Comparison of ENCODE assay signal across 10 cellular contexts in the genomic region with DNA sequence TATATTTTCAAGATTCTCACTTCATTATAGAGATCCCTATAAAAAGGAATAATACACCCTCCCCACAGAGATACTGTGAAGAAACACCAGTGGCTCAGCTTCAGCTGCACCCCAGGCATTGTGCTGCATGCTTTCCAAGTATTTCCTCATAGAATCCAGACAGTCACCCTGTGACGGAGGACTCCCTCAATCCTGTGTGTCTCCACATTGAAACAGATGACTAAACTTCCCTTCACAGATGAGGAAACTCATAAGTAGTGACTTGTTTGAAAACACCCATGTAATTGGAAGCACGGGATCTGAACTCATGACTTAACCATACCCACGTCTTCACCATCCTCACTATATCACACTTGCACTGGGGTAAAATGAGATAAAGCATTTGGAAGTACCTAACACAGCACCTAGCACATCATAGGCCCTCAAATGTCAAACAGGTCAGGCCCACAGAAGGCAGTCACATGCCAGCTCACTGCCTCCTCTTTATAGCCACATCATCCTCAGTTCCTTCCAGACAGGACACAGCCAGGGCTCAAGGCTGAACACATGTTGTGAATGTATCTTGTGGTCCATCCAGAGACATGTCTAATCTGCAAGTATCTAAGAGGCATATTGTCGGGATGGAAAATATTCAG. TPM values are rescaled to one million over a fixed set of nuclear protein-coding genes. Genes with fewer than 3 reads are reported as not detected.
DNase-seq lines count a peak whose midpoint lies in the region; ATAC-seq, FAIRE-seq and TF ChIP-seq lines count a peak whose summit lies in the region.
"Had no signal": no experiment of that assay in that cellular context is flagged by ENCODE, and none has a peak within 500 bp of the region (broad histone marks: within the 10 kb centered on the region; RNA-seq: fewer than 3 reads in every experiment).

No MANE protein-coding gene starts in this region.

- H3K27me3 ChIP-seq in adrenal gland (no peaks in the 10 kb centered on the region), right atrium auricular region (no peaks in the 10 kb centered on the region), small intestine (ENCODE audit: control insufficient read depth in 2 of 2, insufficient read depth in 2 of 2, low read length in 2 of 2) (no peaks in the 10 kb centered on the region)

- TF ChIP-seq CTCF in adrenal gland (IDR thresholded peaks at IDR 0.05), result no peak
- no peak for TF ChIP-seq CTCF in right atrium auricular region (IDR thresholded peaks at IDR 0.05)

- H3K36me3 ChIP-seq in adrenal gland (replicated peaks in 1 of 2) (peaks cover 0 to 5% of the 10 kb centered on the region in 2 donors), right atrium auricular region (peaks cover 8% of the 10 kb centered on the region), small intestine (ENCODE audit: control insufficient read depth in 2 of 2, insufficient read depth in 2 of 2, low read length in 2 of 2) (peaks cover 0 to 7% of the 10 kb centered on the region in 2 donors)

- peak; percentile 85 for DNase-seq in GM04504 (ENCODE audit: low read depth)
- DNase-seq in adrenal gland, result peak in 3 of 7 donors; percentile 20 to 54 (median 47)
- peak; percentile 84 for DNase-seq in right atrium auricular region (ENCODE audit: low spot score)
- DNase-seq in small intestine, result peak; percentile 3
- DNase-seq in NCI-H2171 treated with DMSO at 0.1 percent for 48 hours (lab: John Stamatoyannopoulos, UW), result no peak
- DNase-seq in NK-92 treated with Interleukin-12 subunit alpha and Interleukin-12 subunit beta, amount 100 ng/mL, for 24 hours (lab: John Stamatoyannopoulos, UW), result no peak

- H3K4me1 ChIP-seq in adrenal gland (replicated peaks in 1 of 2) (peaks cover 3 to 46% of the 10 kb centered on the region in 2 donors), right atrium auricular region (peaks cover 0 to 50% of the 10 kb centered on the region in 2 donors), small intestine (ENCODE audit: control insufficient read depth in 2 of 2, insufficient read depth in 1 of 2, low read depth in 1 of 2, low read length in 1 of 2) (no peaks in the 10 kb centered on the region)

- TF ChIP-seq POLR2A in adrenal gland (IDR thresholded peaks at IDR 0.05), result no peak

- ATAC-seq in HG03439 (IDR thresholded peaks at IDR 0.05; ENCODE audit: unreplicated experiment) (no peak), GM19324 (IDR thresholded peaks at IDR 0.05; ENCODE audit: low FRiP score, unreplicated experiment) (no peak)

- FAIRE-seq in small intestine (lab: Jason Lieb, UNC), result no peak
- FAIRE-seq: G401.6, islet of Langerhans had no signal

- H3K4me3 ChIP-seq in adrenal gland (no peak overlapping the region), right atrium auricular region (no peak overlapping the region), small intestine (ENCODE audit: low read depth in 1 of 2, low read length in 2 of 2) (no peak overlapping the region)

- H3K9me3 ChIP-seq in adrenal gland (replicated peaks in 1 of 3) (no peaks in the 10 kb centered on the region), right atrium auricular region (no peaks in the 10 kb centered on the region), small intestine (ENCODE audit: control insufficient read depth, low read depth) (no peaks in the 10 kb centered on the region)

- H3K27ac ChIP-seq in adrenal gland (peak overlapping the region in 3 of 5 donors; percentile 41 to 84 (median 59)), right atrium auricular region (peak overlapping the region; percentile 13 to 64), small intestine (ENCODE audit: low read depth in 1 of 2, low read length in 1 of 2) (peak overlapping the region in 1 of 2 donors; percentile 38)

- WGBS in adrenal gland, 4 donors, result 61 to 79% (median 74%) methylated on average over 4 of the region's 4 CpGs
- WGBS in small intestine, 3 donors, result 80 to 87% (median 86%) methylated on average over 4 of the region's 4 CpGs

- intact Hi-C loops in adrenal gland (cut with DNase I), result loop anchor here in 1 of 2 donors (10.0 kb wide), 2 partner anchors 63 to 357 kb away; a partner anchor contains a TSS

RNA-seq across cellular contexts. Expression of a gene that starts 55.2 kb away (rescaled TPM):
- total RNA-seq in adrenal gland (1 to 10 TPM; 1.9 to 4.8 (median 3.5) TPM), right atrium auricular region (1 to 10 TPM; 2.9 to 3.2 TPM)
- polyA plus RNA-seq in adrenal gland (1 to 10 TPM in 2 of 3 donors, under 1 TPM in 1; 0.75 to 1.9 (median 1.9) TPM), small intestine (1 to 10 TPM in 1 of 3 donors, under 1 TPM in 2; under 0.01 to 3.3 (median 0.54) TPM)

Comparison
In these comparisons a context has a peak if more than half of its experiments do, and no peak if none do; other contexts are left out.
1. DNase-seq: peak in GM04504 (single experiment), right atrium auricular region (single experiment) and small intestine (single experiment); none in NCI-H2171 treated with DMSO at 0.1 percent for 48 hours (single experiment) and NK-92 treated with Interleukin-12 subunit alpha and Interleukin-12 subunit beta, amount 100 ng/mL, for 24 hours (single experiment).